1 cellular context compared by ENCODE assay signal in genomic region chr19:50602089-50602422, GRCh38.
TF ChIP-seq lines count a peak whose summit lies in the region.

No MANE protein-coding gene starts in this region.

TF ChIP-seq in K562, 482 proteins besides CTCF, POLR2A, EP300 and RAD21 (continued from another document):
- TF ChIP-seq ZNF592 (IDR thresholded peaks at IDR 0.05) (no peak), ZBED1 (IDR thresholded peaks at IDR 0.05) (no peak), PURB (CRISPR knock-in tag; IDR thresholded peaks at IDR 0.05; ENCODE audit: low read depth) (no peak), TAF7 (tag; IDR thresholded peaks at IDR 0.05) (0 out of 2 replicates have a peak, but pooled peaks have one; percentile 18), KLF10 (CRISPR knock-in tag; IDR thresholded peaks at IDR 0.05) (no peak), NFE2L1 (tag; IDR thresholded peaks at IDR 0.05; ENCODE audit: borderline replicate concordance, low read depth) (no peak), ATF7 (IDR thresholded peaks at IDR 0.05) (0 out of 2 replicates have a peak, but pooled peaks have one; percentile 16), HCFC1 (IDR thresholded peaks at IDR 0.05; ENCODE audit: low read depth, low read length) (no peak), DACH1 (IDR thresholded peaks at IDR 0.05; ENCODE audit: partially characterized antibody) (no peak), ZNF766 (CRISPR knock-in tag; conservative IDR thresholded peaks at IDR 0.05) (0 out of 2 replicates have a peak, but pooled peaks have one; percentile 1), ATF1 (CRISPR knock-in tag; IDR thresholded peaks at IDR 0.05) (no peak), ATF1 (tag; IDR thresholded peaks at IDR 0.05) (peak; percentile 69), RFX5 (IDR thresholded peaks at IDR 0.05; ENCODE audit: low read depth, low read length) (no peak), GATAD2B (IDR thresholded peaks at IDR 0.05; ENCODE audit: borderline replicate concordance) (no peak), XRCC4 (IDR thresholded peaks at IDR 0.05; ENCODE audit: extremely low read depth, insufficient read depth, insufficient read length) (no peak), ZNF41 (CRISPR knock-in tag; conservative IDR thresholded peaks at IDR 0.05) (no peak), SMARCA5 (IDR thresholded peaks at IDR 0.05) (0 out of 2 replicates have a peak, but pooled peaks have one; percentile 56), IFI16 (CRISPR knock-in tag; IDR thresholded peaks at IDR 0.05) (no peak), MEF2D (tag; conservative IDR thresholded peaks at IDR 0.05; ENCODE audit: low read depth) (no peak), SRSF3 (IDR thresholded peaks at IDR 0.05; ENCODE audit: insufficient read depth, low read length) (no peak), TCF15 (CRISPR knock-in tag; IDR thresholded peaks at IDR 0.05) (no peak), CBX5 (IDR thresholded peaks at IDR 0.05; ENCODE audit: borderline replicate concordance, low read depth) (no peak), THRB (CRISPR knock-in tag; conservative IDR thresholded peaks at IDR 0.05) (peak; percentile 68; the same call in 1 of the 2 replicates), ETV1 (tag; conservative IDR thresholded peaks at IDR 0.05; ENCODE audit: low read depth) (no peak), HNRNPH1 (optimal IDR thresholded peaks at IDR 0.05; ENCODE audit: low read depth, low read length) (no peak), PHB (CRISPR knock-in tag; IDR thresholded peaks at IDR 0.05) (no peak), SUPT5H (IDR thresholded peaks at IDR 0.05) (0 out of 2 replicates have a peak, but pooled peaks have one; percentile 37)
